8 cellular contexts compared by ENCODE assay signal in the genomic region with DNA sequence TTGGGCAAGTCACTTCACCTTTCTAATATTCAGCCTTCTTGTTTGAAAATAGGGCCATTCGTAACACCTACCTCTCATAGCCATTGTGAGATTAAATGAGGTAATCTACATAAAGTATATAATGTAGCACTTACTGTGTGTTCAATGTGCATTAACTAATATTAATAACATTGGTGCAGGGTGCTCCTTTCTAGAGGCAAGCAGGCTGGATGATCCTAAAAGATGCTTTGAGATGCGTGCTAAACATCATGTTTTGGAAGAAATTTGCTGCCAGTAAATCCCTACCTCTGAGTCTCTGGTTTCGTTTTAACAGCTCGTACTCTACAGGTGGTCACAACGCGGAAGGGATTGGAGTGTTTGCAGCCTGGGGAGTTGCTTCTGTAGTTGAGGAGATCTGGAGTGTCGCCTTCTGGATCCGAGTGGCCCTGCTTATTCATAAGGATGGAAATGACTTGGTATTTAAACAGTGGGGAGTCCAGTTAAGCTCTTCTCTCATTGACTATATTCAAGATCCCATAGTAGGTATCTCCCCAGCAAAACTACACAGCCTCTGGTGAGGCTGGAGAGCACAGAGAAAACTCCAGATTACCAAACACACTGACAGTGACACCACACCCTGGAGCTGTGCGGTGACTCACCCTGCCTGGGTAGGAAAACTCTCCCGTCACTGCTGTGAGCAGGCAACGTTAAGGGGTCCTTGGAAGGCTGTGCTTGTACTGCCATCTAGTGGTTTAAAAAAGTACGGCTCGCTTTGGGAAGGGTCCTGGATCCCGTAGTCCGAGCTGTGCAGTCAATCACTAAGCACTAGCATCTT.
DNase-seq lines count a peak whose midpoint lies in the region; ATAC-seq, FAIRE-seq and TF ChIP-seq lines count a peak whose summit lies in the region.

No MANE protein-coding gene starts in this region.

- H3K4me2 ChIP-seq in BLaER1 treated with 17β-estradiol and CSF1 and Interleukin-3, amounts not matched to agents 10 nM and 100 nM = peak overlapping the region in 8 of 11 experiments; percentile 7 to 35 (median 26); a peak in 8 of 22 replicates
- peak overlapping the region; percentile 50 for H3K4me2 ChIP-seq in keratinocyte (ENCODE audit: control insufficient read depth, extremely low read depth, insufficient read depth, low read depth, low read length)

- H3K79me2 ChIP-seq in keratinocyte (ENCODE audit: control insufficient read depth, insufficient read depth, low read length) = no peaks in the 10 kb centered on the region

- no peaks in the 10 kb centered on the region for H3K27me3 ChIP-seq in BLaER1 treated with 17β-estradiol and CSF1 and Interleukin-3, amounts not matched to agents 10 nM and 100 nM
- H3K27me3 ChIP-seq in keratinocyte (ENCODE audit: control insufficient read depth, extremely low read depth, insufficient read depth, low read length) = no peaks in the 10 kb centered on the region

- no peaks in the 10 kb centered on the region for H3K9me1 ChIP-seq in keratinocyte (ENCODE audit: control insufficient read depth, extremely low read depth, insufficient read depth, low read length)

- no peaks in the 10 kb centered on the region for H3K27me3 Mint-ChIP-seq in activated B cell treated with CpG ODN at 0.5 μM for 24 hours

- peaks cover 0 to 8% (median 0%) of the 10 kb centered on the region in 11 experiments; a peak in 2 of 22 replicates for H3K9me3 ChIP-seq in BLaER1 treated with 17β-estradiol and CSF1 and Interleukin-3, amounts not matched to agents 10 nM and 100 nM (replicated peaks in 1 of 11)
- no peaks in the 10 kb centered on the region for H3K9me3 ChIP-seq in keratinocyte (ENCODE audit: control insufficient read depth, low read depth, low read length)

- no peaks in the 10 kb centered on the region for H3K9me3 Mint-ChIP-seq in activated B cell treated with CpG ODN at 0.5 μM for 24 hours

- peak; percentile 100 for FAIRE-seq in keratinocyte (lab: Jason Lieb, UNC)

- H3K4me1 ChIP-seq in BLaER1 treated with 17β-estradiol and CSF1 and Interleukin-3, amounts not matched to agents 10 nM and 100 nM = peaks cover 4 to 18% (median 11%) of the 10 kb centered on the region in 10 experiments; a peak in 15 of 20 replicates
- H3K4me1 ChIP-seq in keratinocyte (ENCODE audit: control insufficient read depth, extremely low read depth, insufficient read depth, low read length) = peaks cover 14% of the 10 kb centered on the region

- peaks cover 22% of the 10 kb centered on the region for H3K4me1 Mint-ChIP-seq in activated B cell treated with CpG ODN at 0.5 μM for 24 hours

- H3K36me3 ChIP-seq in BLaER1 treated with 17β-estradiol and CSF1 and Interleukin-3, amounts not matched to agents 10 nM and 100 nM = no peaks in the 10 kb centered on the region
- H3K36me3 ChIP-seq in keratinocyte (ENCODE audit: control insufficient read depth in 2 of 2, extremely low read depth in 1 of 2, insufficient read depth in 2 of 2, low read length in 2 of 2) = no peaks in the 10 kb centered on the region

- H3K4me3 Mint-ChIP-seq in activated B cell treated with CpG ODN at 0.5 μM for 24 hours = no peak overlapping the region

- dilution Hi-C loops in keratinocyte (cut with MboI; ENCODE audit: extremely low pct_ligation_motif_present, low sequenced_read_pairs) = no loop called here

- no peaks in the 10 kb centered on the region for H3K36me3 Mint-ChIP-seq in activated B cell treated with CpG ODN at 0.5 μM for 24 hours (ENCODE audit: low read depth)

- no peaks in the 10 kb centered on the region for H4K20me1 ChIP-seq in BLaER1 treated with 17β-estradiol and CSF1 and Interleukin-3, amounts not matched to agents 10 nM and 100 nM
- no peaks in the 10 kb centered on the region for H4K20me1 ChIP-seq in keratinocyte (ENCODE audit: control insufficient read depth, extremely low read depth, insufficient read depth, low read length)

- H3K4me3 ChIP-seq in BLaER1 treated with 17β-estradiol and CSF1 and Interleukin-3, amounts not matched to agents 10 nM and 100 nM = no peak overlapping the region
- no peak overlapping the region for H3K4me3 ChIP-seq in keratinocyte (ENCODE audit: control insufficient read depth in 2 of 3, extremely low read depth in 1 of 3, insufficient read depth in 2 of 3, low read depth in 1 of 3, low read length in 3 of 3)

- no peak overlapping the region for H2AFZ ChIP-seq in keratinocyte (ENCODE audit: control insufficient read depth, low read length)

- intact Hi-C loops in activated B cell treated with CpG ODN at 0.5 μM for 24 hours (cut with micrococcal nuclease) = loop anchor here (1.0 to 10.0 kb wide), 16 partner anchors 52 to 1104 kb away; a partner anchor contains a TSS

- peak; percentile 95 for TF ChIP-seq CTCF in activated B cell treated with CpG ODN at 0.5 μM for 24 hours (IDR thresholded peaks at IDR 0.05)
- TF ChIP-seq CTCF in keratinocyte (optimal IDR thresholded peaks at IDR 0.05 in 1 of 3, IDR thresholded peaks at IDR 0.05 in 1 of 3, conservative IDR thresholded peaks at IDR 0.05 in 1 of 3; ENCODE audit: extremely low read depth in 1 of 3, insufficient read depth in 2 of 3, low read length in 3 of 3) = peak; percentile 77 to 89 (median 88)

- H3K27ac Mint-ChIP-seq in activated B cell treated with CpG ODN at 0.5 μM for 24 hours = peak overlapping the region; percentile 64

- DNase-seq in NCI-H446 (lab: John Stamatoyannopoulos, UW) = peak; percentile 88 to 93
- peak; percentile 54 for DNase-seq in activated B cell treated with CpG ODN at 0.5 μM for 24 hours
- peak; percentile 26 to 96 (median 77) for DNase-seq in caudate nucleus (lab: John Stamatoyannopoulos, UW)
- DNase-seq in keratinocyte (ENCODE audit: low read depth, low spot score) = peak; percentile 74
- peak; percentile 91 for DNase-seq in stimulated activated CD4-positive, alpha-beta T cell treated with anti-CD3 and anti-CD28 coated beads, Interleukin-1b, Interleukin-23, amount 100 ng/mL, for 48 hours

- ATAC-seq in GM19328 (IDR thresholded peaks at IDR 0.05; ENCODE audit: unreplicated experiment) = peak; percentile 88
- ATAC-seq in HG03439 (IDR thresholded peaks at IDR 0.05; ENCODE audit: unreplicated experiment) = peak; percentile 92
- peak; percentile 96 for ATAC-seq in activated B cell treated with CpG ODN at 0.5 μM for 24 hours (ENCODE audit: low read depth)

- H3K27ac ChIP-seq in BLaER1 treated with 17β-estradiol and CSF1 and Interleukin-3, amounts not matched to agents 10 nM and 100 nM = peak overlapping the region in 2 of 11 experiments; percentile 23 to 32; a peak in 2 of 22 replicates
- H3K27ac ChIP-seq in caudate nucleus (ENCODE audit: low read depth, low read length) (no peak overlapping the region), keratinocyte (ENCODE audit: control insufficient read depth, insufficient read depth, low read length) (peak overlapping the region; percentile 22)

- no peak overlapping the region for H3K9ac ChIP-seq in BLaER1 treated with 17β-estradiol and CSF1 and Interleukin-3, amounts not matched to agents 10 nM and 100 nM
- H3K9ac ChIP-seq in keratinocyte (ENCODE audit: control insufficient read depth, extremely low read depth, insufficient read depth, low read length) = no peak overlapping the region

- CTCF ChIA-PET in activated B cell treated with CpG ODN at 0.5 μM for 24 hours (lab: Charles Lee) = interaction anchor here (0.7 to 8.5 kb wide), 48 partner anchors 9 to 1107 kb away, joined by 3 to 260 read pairs (median 4); no protein-coding TSS in a partner anchor

- POLR2A ChIA-PET in activated B cell treated with CpG ODN at 0.5 μM for 24 hours (lab: Charles Lee) = interaction anchor here (0.8 to 1.9 kb wide), 10 partner anchors 68 to 539 kb away, joined by 3 to 10 read pairs (median 4); no protein-coding TSS in a partner anchor
